Comparison of ENCODE assay signal across 13 cellular contexts in the genomic region with DNA sequence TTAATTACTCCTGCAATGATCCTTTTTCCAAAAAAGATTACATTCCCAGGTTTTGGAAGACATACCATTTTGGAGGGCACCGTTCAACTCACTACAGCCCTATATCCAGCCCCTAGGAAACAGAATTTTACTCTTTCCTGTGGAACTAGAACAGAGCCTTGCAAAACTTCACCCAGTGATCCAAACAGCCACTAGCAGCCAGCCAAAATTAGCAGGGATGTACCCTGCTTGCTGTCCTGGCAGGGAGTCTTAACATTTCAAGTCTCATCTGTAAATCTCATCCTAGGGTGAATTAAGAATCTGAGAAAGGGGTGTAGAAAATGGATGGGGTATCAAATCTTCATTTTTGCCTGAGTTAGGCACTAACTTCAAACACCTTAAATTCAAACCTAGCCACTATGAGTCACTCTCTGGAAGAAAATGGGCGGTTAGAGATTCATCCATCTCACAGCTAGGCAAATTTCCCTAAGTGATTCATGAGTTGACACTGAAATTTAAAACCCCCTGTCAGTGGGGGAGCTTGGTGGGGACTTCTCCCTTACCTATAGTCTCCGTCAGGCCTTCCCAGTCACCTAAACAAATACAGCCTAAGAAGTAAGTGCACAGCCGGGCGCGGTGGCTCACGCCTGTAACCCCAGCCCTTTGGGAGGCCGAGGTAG. TPM values are rescaled to one million over a fixed set of nuclear protein-coding genes. Genes with fewer than 3 reads are reported as not detected.
A peak's percentile ranks its signal among the peaks of the same experiment; 100 is the strongest.
DNase-seq lines count a peak whose midpoint lies in the region; ATAC-seq, FAIRE-seq and TF ChIP-seq lines count a peak whose summit lies in the region.
"Had no signal": no experiment of that assay in that cellular context is flagged by ENCODE, and none has a peak within 500 bp of the region (broad histone marks: within the 10 kb centered on the region; RNA-seq: fewer than 3 reads in every experiment).

No MANE protein-coding gene starts in this region.

- H3K36me3 ChIP-seq in DND-41 (ENCODE audit: insufficient read depth, low read length) (no peaks in the 10 kb centered on the region), kidney epithelial cell (ENCODE audit: control insufficient read depth, insufficient read depth, low read length) (no peaks in the 10 kb centered on the region)

- H3K4me1 Mint-ChIP-seq in T-helper 17 cell, result peaks cover 15% of the 10 kb centered on the region

- no peaks in the 10 kb centered on the region for H3K79me2 ChIP-seq in DND-41 (ENCODE audit: insufficient read depth, low read length)

- peaks cover 33% of the 10 kb centered on the region for H3K4me1 ChIP-seq in DND-41 (ENCODE audit: insufficient read depth, low read length)

- H3K27ac ChIP-seq in DND-41 (ENCODE audit: low read length), result peak overlapping the region; percentile 83
- H3K27ac ChIP-seq: VCaP had no signal

- peak overlapping the region; percentile 46; the same call in 1 of the 2 replicates for H3K4me2 ChIP-seq in DND-41 (ENCODE audit: insufficient read depth, low read length)

- FAIRE-seq in H54 (lab: Jason Lieb, UNC), result peak; percentile 45
- FAIRE-seq: D721Med had no signal

- ATAC-seq in DND-41 (ENCODE audit: insufficient read depth, low read depth) (no peak), T-helper 17 cell (no peak)

- no peaks in the 10 kb centered on the region for H4K20me1 ChIP-seq in DND-41 (ENCODE audit: insufficient read depth, low read length)

- no peak overlapping the region for H3K9ac ChIP-seq in DND-41 (ENCODE audit: low read depth, low read length)

- peak overlapping the region; percentile 66 for H3K4me3 Mint-ChIP-seq in T-helper 17 cell

- H3K27me3 ChIP-seq in DND-41 (ENCODE audit: insufficient read depth, low read length, poor library complexity) (no peaks in the 10 kb centered on the region), kidney epithelial cell (ENCODE audit: control insufficient read depth, insufficient read depth, low read length) (no peaks in the 10 kb centered on the region)

- DNase-seq in DND-41 (no peak), H54 (ENCODE audit: insufficient read length, low spot score) (no peak), T-helper 17 cell (no peak), kidney epithelial cell (ENCODE audit: low read depth) (peak; percentile 59), HUDEP-2 (lab: John Stamatoyannopoulos, UW; ENCODE audit: unreplicated experiment in 76 of 76) (no peak), NCI-H1436 treated with DMSO at 0.1 percent for 48 hours (lab: John Stamatoyannopoulos, UW) (no peak), CD1c-positive myeloid dendritic cell (ENCODE audit: extremely low spot score) (no peak)
- DNase-seq: glutamatergic neuron; SIG-M5; stimulated activated CD4-positive, alpha-beta T cell treated with anti-CD3 and anti-CD28 coated beads, Interleukin-2, amount 100 ng/mL, for 24 hours had no signal

- no peak for TF ChIP-seq CTCF in DND-41 (IDR thresholded peaks at IDR 0.05; ENCODE audit: borderline replicate concordance, extremely low read depth, low read length, poor library complexity, severe bottlenecking)
- no peak for TF ChIP-seq CTCF in kidney epithelial cell (IDR thresholded peaks at IDR 0.05; ENCODE audit: insufficient read depth, low read length, poor library complexity, severe bottlenecking)

- H3K4me3 ChIP-seq in DND-41 (ENCODE audit: low read depth in 1 of 2, low read length in 2 of 2), result no peak overlapping the region
- no peak overlapping the region for H3K4me3 ChIP-seq in kidney epithelial cell (ENCODE audit: low read depth, low read length)

- no peak overlapping the region for H3K27ac Mint-ChIP-seq in T-helper 17 cell
- H3K27ac Mint-ChIP-seq: memory B cell had no signal

- no peaks in the 10 kb centered on the region for H3K9me3 ChIP-seq in DND-41 (ENCODE audit: insufficient read depth, low read length, severe bottlenecking)
- H3K9me3 ChIP-seq in T-helper 17 cell (ENCODE audit: control insufficient read depth, low read length, poor library complexity, severe bottlenecking), result no peaks in the 10 kb centered on the region

- H2AFZ ChIP-seq in DND-41 (ENCODE audit: low read depth, low read length), result no peak overlapping the region

- no peak for TF ChIP-seq POLR2A in H54 (IDR thresholded peaks at IDR 0.05; ENCODE audit: low read depth, low read length)

- peaks cover 2% of the 10 kb centered on the region for H3K36me3 Mint-ChIP-seq in T-helper 17 cell (ENCODE audit: low read depth)
- H3K36me3 Mint-ChIP-seq: memory B cell had no signal

- H3K27me3 Mint-ChIP-seq in T-helper 17 cell, result peaks cover 29% of the 10 kb centered on the region

RNA-seq across cellular contexts. Expression of gene STYXL2, which starts 9.5 kb away (rescaled TPM):
- total RNA-seq in T-helper 17 cell (not detected), kidney epithelial cell (not detected in 2 replicates)

RNA-seq across cellular contexts. Expression of gene GPA33, which starts 13.2 kb away (rescaled TPM):
- total RNA-seq in T-helper 17 cell (1 to 10 TPM; 5.3 to 7.6 TPM), kidney epithelial cell (not detected in 2 replicates)
